In genomic region chr3:149898771-149899170, GRCh38 we compare ENCODE assay signal across 12 cellular contexts.
DNase-seq lines count a peak whose midpoint lies in the region; ATAC-seq and TF ChIP-seq lines count a peak whose summit lies in the region.
"Had no signal": no experiment of that assay in that cellular context is flagged by ENCODE, and none has a peak within 500 bp of the region (broad histone marks: within the 10 kb centered on the region; RNA-seq: fewer than 3 reads in every experiment).

No MANE protein-coding gene starts in this region.

- H3K27ac ChIP-seq in testis, result peak overlapping the region; percentile 16 to 46
- H3K27ac ChIP-seq in upper lobe of right lung, result no peak overlapping the region
- H3K27ac ChIP-seq in Peyer's patch, result no peak overlapping the region
- H3K27ac ChIP-seq: stomach had no signal

- peak; percentile 24 for DNase-seq in HFF-Myc (ENCODE audit: extremely low read depth, low read depth)
- no peak for DNase-seq in left ventricle myocardium superior
- peak; percentile 33 for DNase-seq in testis
- DNase-seq in upper lobe of right lung, result no peak
- no peak for DNase-seq in Peyer's patch
- no peak for DNase-seq in HAP-1 (ENCODE audit: low spot score in 2 of 2)
- DNase-seq: activated CD8-positive, alpha-beta memory T cell treated with anti-CD3 and anti-CD28 coated beads, Interleukin-2, amount 50 U/mL, for 48 hours; DMS 273 treated with DMSO at 0.1 percent for 48 hours; MM.1S; RPMI8226; stomach had no signal

- no peaks in the 10 kb centered on the region for H3K9me3 ChIP-seq in testis
- H3K9me3 ChIP-seq in upper lobe of right lung, result no peaks in the 10 kb centered on the region
- H3K9me3 ChIP-seq in Peyer's patch, result no peaks in the 10 kb centered on the region
- no peaks in the 10 kb centered on the region for H3K9me3 ChIP-seq in HAP-1
- H3K9me3 ChIP-seq: stomach had no signal

- H3K27me3 ChIP-seq in testis, result no peaks in the 10 kb centered on the region
- no peaks in the 10 kb centered on the region for H3K27me3 ChIP-seq in upper lobe of right lung
- no peaks in the 10 kb centered on the region for H3K27me3 ChIP-seq in Peyer's patch
- H3K27me3 ChIP-seq in HAP-1 (ENCODE audit: low read depth), result no peaks in the 10 kb centered on the region
- H3K27me3 ChIP-seq: stomach had no signal

- intact Hi-C loops in left ventricle myocardium superior (cut with micrococcal nuclease) (no loop called here), testis (cut with DNase I; ENCODE audit: low total_unique reads) (no loop called here), upper lobe of right lung (cut with DNase I) (no loop called here)

- H3K4me3 ChIP-seq in HFF-Myc (replicated peaks; ENCODE audit: low read depth, low read length) (no peak overlapping the region), testis (no peak overlapping the region), upper lobe of right lung (no peak overlapping the region), Peyer's patch (no peak overlapping the region), HAP-1 (no peak overlapping the region)
- H3K4me3 ChIP-seq: stomach had no signal

- H3K4me1 ChIP-seq in testis, result peaks cover 25% of the 10 kb centered on the region
- H3K4me1 ChIP-seq in upper lobe of right lung, result no peaks in the 10 kb centered on the region
- no peaks in the 10 kb centered on the region for H3K4me1 ChIP-seq in Peyer's patch
- H3K4me1 ChIP-seq in HAP-1, result no peaks in the 10 kb centered on the region

- H3K27me3 Mint-ChIP-seq in brain, result no peaks in the 10 kb centered on the region

- TF ChIP-seq CTCF in HFF-Myc (IDR thresholded peaks at IDR 0.05; ENCODE audit: low read depth, low read length, missing control alignments) (no peak), brain (conservative IDR thresholded peaks at IDR 0.05) (no peak), testis (IDR thresholded peaks at IDR 0.05) (no peak), upper lobe of right lung (IDR thresholded peaks at IDR 0.05) (no peak), Peyer's patch (IDR thresholded peaks at IDR 0.05) (no peak)

- WGBS in testis, 2 donors, result 35 to 38% methylated on average over 2 of the region's 2 CpGs

- peak overlapping the region in 3 of 5 experiments; percentile 6 to 66 (median 18) for H3K27ac Mint-ChIP-seq in brain

- ATAC-seq in left ventricle myocardium superior, result peak; percentile 97
- ATAC-seq in upper lobe of right lung, result no peak

- TF ChIP-seq POLR2A in testis (IDR thresholded peaks at IDR 0.05) (no peak), Peyer's patch (IDR thresholded peaks at IDR 0.05) (no peak)

- no peak overlapping the region for H3K4me3 Mint-ChIP-seq in brain

- peaks cover 64% of the 10 kb centered on the region for H3K4me1 Mint-ChIP-seq in brain

- in situ Hi-C loops in HAP-1 (cut with MboI; ENCODE audit: low sequenced_read_pairs), result no loop called here

- H3K36me3 Mint-ChIP-seq in brain, result peaks cover 7% of the 10 kb centered on the region

- H3K9me3 Mint-ChIP-seq in brain, result no peaks in the 10 kb centered on the region

- no peaks in the 10 kb centered on the region for H3K36me3 ChIP-seq in testis (ENCODE audit: low read depth, missing control alignments)
- H3K36me3 ChIP-seq in upper lobe of right lung, result peaks cover 38% of the 10 kb centered on the region
- peaks cover 0 to 13% (median 0%) of the 10 kb centered on the region in 3 donors for H3K36me3 ChIP-seq in Peyer's patch
- no peaks in the 10 kb centered on the region for H3K36me3 ChIP-seq in HAP-1 (replicated peaks)

Comparison
In these comparisons a context has a peak if more than half of its experiments do, and no peak if none do; other contexts are left out.
1. DNase-seq: peak in HFF-Myc (single experiment) and testis (single experiment); none in left ventricle myocardium superior (single experiment), upper lobe of right lung (single experiment), Peyer's patch (0 of 3) and HAP-1 (0 of 2).
2. H3K27ac ChIP-seq: peak in testis (2 of 2); none in upper lobe of right lung (single experiment) and Peyer's patch (0 of 4).